Comparison of ENCODE assay signal across 16 cellular contexts in genomic region chr1:202129453-202130274, GRCh38.
DNase-seq lines count a peak whose midpoint lies in the region; ATAC-seq and TF ChIP-seq lines count a peak whose summit lies in the region.
"Had no signal": no experiment of that assay in that cellular context is flagged by ENCODE, and none has a peak within 500 bp of the region (broad histone marks: within the 10 kb centered on the region; RNA-seq: fewer than 3 reads in every experiment).

No MANE protein-coding gene starts in this region.

- H3K27ac ChIP-seq in DND-41 (ENCODE audit: low read length) (no peak overlapping the region), angular gyrus (ENCODE audit: low read depth, low read length) (peak overlapping the region; percentile 98)
- H3K27ac ChIP-seq: PC-9, right lobe of liver, SK-N-MC had no signal

- no peaks in the 10 kb centered on the region for H3K79me2 ChIP-seq in DND-41 (ENCODE audit: insufficient read depth, low read length)

- no peak for TF ChIP-seq CTCF in DND-41 (IDR thresholded peaks at IDR 0.05; ENCODE audit: borderline replicate concordance, extremely low read depth, low read length, poor library complexity, severe bottlenecking)

- H3K27me3 ChIP-seq in DND-41 (ENCODE audit: insufficient read depth, low read length, poor library complexity): peaks cover 5% of the 10 kb centered on the region
- H3K27me3 ChIP-seq: MG63, right lobe of liver had no signal

- peak; percentile 34; the same call in 2 of the 3 replicates for ATAC-seq in DND-41 (ENCODE audit: insufficient read depth, low read depth)
- no peak for ATAC-seq in HG03378 (IDR thresholded peaks at IDR 0.05; ENCODE audit: unreplicated experiment)
- ATAC-seq: effector memory CD8-positive, alpha-beta T cell had no signal

- peaks cover 12% of the 10 kb centered on the region for H4K20me1 ChIP-seq in DND-41 (ENCODE audit: insufficient read depth, low read length)

- no peak overlapping the region for H3K4me3 ChIP-seq in DND-41 (ENCODE audit: low read depth in 1 of 2, low read length in 2 of 2)
- H3K4me3 ChIP-seq: MG63, PC-9, right lobe of liver, SK-N-MC had no signal

- no peaks in the 10 kb centered on the region for H3K9me3 ChIP-seq in DND-41 (ENCODE audit: insufficient read depth, low read length, severe bottlenecking)
- H3K9me3 ChIP-seq: MG63, right lobe of liver had no signal

- H2AFZ ChIP-seq in DND-41 (ENCODE audit: low read depth, low read length): no peak overlapping the region
- H2AFZ ChIP-seq: PC-9 had no signal

- H3K4me2 ChIP-seq in DND-41 (ENCODE audit: insufficient read depth, low read length): no peak overlapping the region
- H3K4me2 ChIP-seq: PC-9 had no signal

- H3K4me1 ChIP-seq in DND-41 (ENCODE audit: insufficient read depth, low read length): no peaks in the 10 kb centered on the region

- no peak for DNase-seq in DND-41
- peak; percentile 66 to 91 for DNase-seq in hippocampal formation (lab: John Stamatoyannopoulos, UW)
- peak; percentile 60 for DNase-seq in putamen (ENCODE audit: low spot score)
- no peak for DNase-seq in OCI-M1 (lab: John Stamatoyannopoulos, UW)
- DNase-seq in NCI-H1105 (lab: John Stamatoyannopoulos, UW): no peak
- no peak for DNase-seq in foreskin melanocyte
- DNase-seq: activated CD4-positive, alpha-beta T cell treated with anti-CD3 and anti-CD28 coated beads, Interleukin-2, amount 50 U/mL, for 1 hour; activated T-cell treated with anti-CD3 and anti-CD28 coated beads, Interleukin-2, amount 50 U/mL, for 1 hour; effector memory CD8-positive, alpha-beta T cell; MG63; NCI-H2081; PC-9; right lobe of liver had no signal

- H3K9ac ChIP-seq in DND-41 (ENCODE audit: low read depth, low read length): no peak overlapping the region

- peaks cover 22% of the 10 kb centered on the region for H3K36me3 ChIP-seq in DND-41 (ENCODE audit: insufficient read depth, low read length)

Comparison
In these comparisons a context has a peak if more than half of its experiments do, and no peak if none do; other contexts are left out.
1. DNase-seq: peak in hippocampal formation (2 of 2) and putamen (single experiment); none in DND-41 (single experiment), OCI-M1 (single experiment), NCI-H1105 (single experiment) and foreskin melanocyte (single experiment).